25 cellular contexts compared by ENCODE assay signal in the genomic region with DNA sequence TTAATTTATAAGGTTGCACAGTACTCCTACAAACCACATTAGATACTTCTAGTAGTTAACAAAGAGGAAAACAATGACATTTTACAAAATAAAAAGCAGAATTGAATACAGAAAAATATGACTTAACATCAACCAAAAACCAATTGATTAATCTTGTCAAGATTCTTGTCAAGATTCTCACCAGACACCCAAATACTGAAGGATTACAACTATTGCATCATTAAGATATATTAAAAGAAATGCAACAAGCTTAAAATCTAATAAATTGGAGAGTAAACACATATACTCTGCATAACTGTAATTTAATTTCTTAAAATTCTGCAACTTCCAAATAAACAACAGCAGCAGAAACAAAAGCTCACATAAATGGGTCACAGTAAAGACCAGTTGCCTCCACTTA. TPM values are rescaled to one million over a fixed set of nuclear protein-coding genes. Genes with fewer than 3 reads are reported as not detected.
"Had no signal": no experiment of that assay in that cellular context is flagged by ENCODE, and none has a peak within 500 bp of the region (broad histone marks: within the 10 kb centered on the region; RNA-seq: fewer than 3 reads in every experiment).

No MANE protein-coding gene starts in this region.

- H3K4me3 Mint-ChIP-seq: activated T-cell treated with anti-CD3 and anti-CD28 coated beads, Interleukin-2, amount 50 U/mL, for 24 hours; activated T-helper 17 cell treated with anti-CD3 and anti-CD28 coated beads, Interleukin-2, amount 50 U/mL, for 72 hours; natural killer cell; stimulated activated naive CD8-positive, alpha-beta T cell treated with anti-CD3 and anti-CD28 coated beads, Interleukin-15, Interleukin-2, amounts not matched to agents 100 ng/mL and 50 ng/mL, for 24 hours; T-cell; T-helper 2 cell treated with Interferon-gamma antibody and Interleukin-4, amounts not matched to agents 5 μg/mL and 100 μg/mL, for 36 hours had no signal

- DNase-seq: activated CD4-positive, CD25-positive, alpha-beta regulatory T cell treated with anti-CD3 and anti-CD28 coated beads, Interleukin-2, amount 50 U/mL, for 72 hours; activated CD8-positive, alpha-beta memory T cell treated with anti-CD3 and anti-CD28 coated beads, Interleukin-2, amount 50 U/mL, for 4 hours; activated T-cell treated with anti-CD3 and anti-CD28 coated beads, Interleukin-2, amount 50 U/mL, for 24 hours; aorta; central memory CD4-positive, alpha-beta T cell; dermis blood vessel endothelial cell; effector CD8-positive, alpha-beta T cell; esophagus squamous epithelium; heart right ventricle; kidney glomerular epithelial cell; left lung; natural killer cell; occipital lobe; retina; stimulated activated CD4-positive, alpha-beta T cell treated with anti-CD3 and anti-CD28 coated beads, Interleukin-4, amount 100 ng/mL, for 4 hours; substantia nigra; T-cell; thyroid gland had no signal

- H3K27me3 ChIP-seq: esophagus squamous epithelium, thyroid gland had no signal

- H3K9me3 ChIP-seq: esophagus squamous epithelium, heart right ventricle, left lung, thyroid gland had no signal

- H3K36me3 Mint-ChIP-seq: activated naive CD4-positive, alpha-beta T cell treated with anti-CD3 and anti-CD28 coated beads, Interleukin-2, amount 50 U/mL, for 72 hours; natural killer cell; T-cell had no signal

- H3K9me3 Mint-ChIP-seq: activated naive CD4-positive, alpha-beta T cell treated with anti-CD3 and anti-CD28 coated beads, Interleukin-2, amount 50 U/mL, for 72 hours; activated T-cell treated with anti-CD3 and anti-CD28 coated beads, Interleukin-2, amount 50 U/mL, for 24 hours; activated T-helper 17 cell treated with anti-CD3 and anti-CD28 coated beads, Interleukin-2, amount 50 U/mL, for 72 hours; stimulated activated naive CD8-positive, alpha-beta T cell treated with anti-CD3 and anti-CD28 coated beads, Interleukin-15, Interleukin-2, amounts not matched to agents 100 ng/mL and 50 ng/mL, for 24 hours; T-cell; T-helper 2 cell treated with Interferon-gamma antibody and Interleukin-4, amounts not matched to agents 5 μg/mL and 100 μg/mL, for 36 hours had no signal

- H3K27ac ChIP-seq: heart right ventricle, left lung, thyroid gland, VCaP had no signal

- ATAC-seq: activated naive CD4-positive, alpha-beta T cell treated with anti-CD3 and anti-CD28 coated beads, Interleukin-2, amount 50 U/mL, for 72 hours; activated T-helper 17 cell treated with anti-CD3 and anti-CD28 coated beads, Interleukin-2, amount 50 U/mL, for 72 hours; heart right ventricle; left lung; natural killer cell; T-cell had no signal

- FAIRE-seq: endothelial cell of umbilical vein had no signal

- H3K27ac Mint-ChIP-seq: activated naive CD4-positive, alpha-beta T cell treated with anti-CD3 and anti-CD28 coated beads, Interleukin-2, amount 50 U/mL, for 72 hours; activated T-cell treated with anti-CD3 and anti-CD28 coated beads, Interleukin-2, amount 50 U/mL, for 24 hours; activated T-helper 17 cell treated with anti-CD3 and anti-CD28 coated beads, Interleukin-2, amount 50 U/mL, for 72 hours; natural killer cell; stimulated activated naive CD8-positive, alpha-beta T cell treated with anti-CD3 and anti-CD28 coated beads, Interleukin-15, Interleukin-2, amounts not matched to agents 100 ng/mL and 50 ng/mL, for 24 hours; T-cell; T-helper 2 cell treated with Interferon-gamma antibody and Interleukin-4, amounts not matched to agents 5 μg/mL and 100 μg/mL, for 36 hours had no signal

- H3K4me1 Mint-ChIP-seq: activated T-helper 17 cell treated with anti-CD3 and anti-CD28 coated beads, Interleukin-2, amount 50 U/mL, for 72 hours had no signal

- H3K4me3 ChIP-seq: heart right ventricle, left lung, lung, thyroid gland had no signal

- H3K36me3 ChIP-seq: esophagus squamous epithelium, left lung, thyroid gland had no signal

RNA-seq across cellular contexts. Expression of a gene that starts 4.7 kb away (rescaled TPM):
- total RNA-seq: activated naive CD4-positive, alpha-beta T cell treated with anti-CD3 and anti-CD28 coated beads, Interleukin-2, amount 50 U/mL, for 72 hours had no signal
